8 cellular contexts compared by ENCODE assay signal in the genomic region with DNA sequence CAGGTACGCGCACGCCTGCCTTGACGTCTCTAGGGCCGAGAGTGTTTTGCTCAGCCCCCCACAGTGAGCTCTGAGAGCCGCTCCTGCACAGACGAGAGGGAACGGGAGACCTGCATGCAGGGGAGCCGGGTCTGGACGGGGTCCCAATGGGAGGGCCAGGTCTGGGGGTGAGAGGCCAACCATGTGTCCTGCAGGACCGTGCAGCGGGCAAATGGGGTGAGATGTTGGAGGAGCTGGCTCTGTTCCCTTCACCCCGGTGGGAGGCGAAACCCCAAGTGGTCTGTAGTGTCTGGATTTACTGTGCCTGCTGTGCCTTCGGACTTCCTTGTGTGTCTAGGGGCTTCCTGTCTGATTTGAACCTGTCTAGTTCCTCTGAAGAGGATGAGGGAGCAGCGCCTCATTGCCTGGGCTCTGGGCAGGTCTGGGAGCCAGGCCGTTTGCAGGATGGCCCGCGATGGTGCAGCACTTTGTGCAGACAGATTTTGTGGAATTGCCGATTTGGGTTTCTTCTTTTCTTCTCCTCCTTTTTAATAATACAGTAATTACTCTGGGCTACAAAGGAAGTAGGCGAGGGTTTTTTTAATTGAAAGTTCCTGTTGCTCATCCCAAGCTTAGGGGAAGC. TPM values are rescaled to one million over a fixed set of nuclear protein-coding genes. Genes with fewer than 3 reads are reported as not detected.
DNase-seq lines count a peak whose midpoint lies in the region; FAIRE-seq lines count a peak whose summit lies in the region.

No MANE protein-coding gene starts in this region.

- peak overlapping the region; percentile 92 for H3K27ac Mint-ChIP-seq in activated naive CD4-positive, alpha-beta T cell treated with anti-CD3 and anti-CD28 coated beads for 36 hours
- peak overlapping the region; percentile 93 for H3K27ac Mint-ChIP-seq in activated T-helper 1 cell treated with anti-CD3 and anti-CD28 coated beads, Interleukin-12 subunit alpha, Interleukin-12 subunit beta, Interleukin-2, Interleukin-4 antibody, amounts not matched to agents 30 ng/mL and 10 ng/mL and 1 ng/mL, durations not matched to agents 14 hours and 24 hours and 36 hours
- H3K27ac Mint-ChIP-seq in immature natural killer cell = peak overlapping the region; percentile 96 to 100 (median 99)

- H3K4me3 Mint-ChIP-seq in activated naive CD4-positive, alpha-beta T cell treated with anti-CD3 and anti-CD28 coated beads for 36 hours = peak overlapping the region; percentile 91
- peak overlapping the region; percentile 95 for H3K4me3 Mint-ChIP-seq in activated T-helper 1 cell treated with anti-CD3 and anti-CD28 coated beads, Interleukin-12 subunit alpha, Interleukin-12 subunit beta, Interleukin-2, Interleukin-4 antibody, amounts not matched to agents 30 ng/mL and 10 ng/mL and 1 ng/mL, durations not matched to agents 14 hours and 24 hours and 36 hours
- H3K4me3 Mint-ChIP-seq in immature natural killer cell = peak overlapping the region; percentile 92 to 97 (median 96)

- H3K27ac ChIP-seq in temporal lobe (ENCODE audit: low read depth, low read length) = peak overlapping the region; percentile 74

- H3K36me3 Mint-ChIP-seq in activated naive CD4-positive, alpha-beta T cell treated with anti-CD3 and anti-CD28 coated beads for 36 hours (ENCODE audit: low read depth) = peaks cover 4% of the 10 kb centered on the region
- peaks cover 11% of the 10 kb centered on the region for H3K36me3 Mint-ChIP-seq in activated T-helper 1 cell treated with anti-CD3 and anti-CD28 coated beads, Interleukin-12 subunit alpha, Interleukin-12 subunit beta, Interleukin-2, Interleukin-4 antibody, amounts not matched to agents 30 ng/mL and 10 ng/mL and 1 ng/mL, durations not matched to agents 14 hours and 24 hours and 36 hours (ENCODE audit: low read depth)
- H3K36me3 Mint-ChIP-seq in immature natural killer cell = no peaks in the 10 kb centered on the region

- CTCF ChIA-PET in activated naive CD4-positive, alpha-beta T cell treated with anti-CD3 and anti-CD28 coated beads for 36 hours (lab: Charles Lee) = interaction anchor here (0.6 to 2.1 kb wide), 3 partner anchors 15 to 282 kb away, joined by 3 to 10 read pairs (median 3); no protein-coding TSS in a partner anchor

- H3K27me3 Mint-ChIP-seq in activated naive CD4-positive, alpha-beta T cell treated with anti-CD3 and anti-CD28 coated beads for 36 hours (ENCODE audit: low read depth) = no peaks in the 10 kb centered on the region
- no peaks in the 10 kb centered on the region for H3K27me3 Mint-ChIP-seq in activated T-helper 1 cell treated with anti-CD3 and anti-CD28 coated beads, Interleukin-12 subunit alpha, Interleukin-12 subunit beta, Interleukin-2, Interleukin-4 antibody, amounts not matched to agents 30 ng/mL and 10 ng/mL and 1 ng/mL, durations not matched to agents 14 hours and 24 hours and 36 hours (ENCODE audit: insufficient read depth)
- H3K27me3 Mint-ChIP-seq in immature natural killer cell (ENCODE audit: low read depth in 3 of 3) = peaks cover 37 to 44% (median 41%) of the 10 kb centered on the region in 3 donors

- peaks cover 31% of the 10 kb centered on the region for H3K4me1 Mint-ChIP-seq in activated naive CD4-positive, alpha-beta T cell treated with anti-CD3 and anti-CD28 coated beads for 36 hours (ENCODE audit: low read depth)
- H3K4me1 Mint-ChIP-seq in activated T-helper 1 cell treated with anti-CD3 and anti-CD28 coated beads, Interleukin-12 subunit alpha, Interleukin-12 subunit beta, Interleukin-2, Interleukin-4 antibody, amounts not matched to agents 30 ng/mL and 10 ng/mL and 1 ng/mL, durations not matched to agents 14 hours and 24 hours and 36 hours (ENCODE audit: low read depth) = peaks cover 24% of the 10 kb centered on the region
- peaks cover 30 to 41% of the 10 kb centered on the region in 2 donors for H3K4me1 Mint-ChIP-seq in immature natural killer cell

- H3K9me3 Mint-ChIP-seq in activated naive CD4-positive, alpha-beta T cell treated with anti-CD3 and anti-CD28 coated beads for 36 hours = no peaks in the 10 kb centered on the region
- no peaks in the 10 kb centered on the region for H3K9me3 Mint-ChIP-seq in activated T-helper 1 cell treated with anti-CD3 and anti-CD28 coated beads, Interleukin-12 subunit alpha, Interleukin-12 subunit beta, Interleukin-2, Interleukin-4 antibody, amounts not matched to agents 30 ng/mL and 10 ng/mL and 1 ng/mL, durations not matched to agents 14 hours and 24 hours and 36 hours
- H3K9me3 Mint-ChIP-seq in immature natural killer cell = no peaks in the 10 kb centered on the region

- no peak for FAIRE-seq in GM19239 (lab: Jason Lieb, UNC)

- DNase-seq in activated naive CD4-positive, alpha-beta T cell treated with anti-CD3 and anti-CD28 coated beads for 36 hours = no peak
- DNase-seq in activated naive CD4-positive, alpha-beta T cell treated with anti-CD3 and anti-CD28 coated beads, Interleukin-2, amount 50 U/mL, for 16 hours = no peak
- DNase-seq in activated T-helper 1 cell treated with anti-CD3 and anti-CD28 coated beads, Interleukin-12 subunit alpha, Interleukin-12 subunit beta, Interleukin-2, Interleukin-4 antibody, amounts not matched to agents 30 ng/mL and 10 ng/mL and 1 ng/mL, durations not matched to agents 14 hours and 24 hours and 36 hours (ENCODE audit: low spot score) = no peak
- peak in 2 of 3 donors; percentile 36 to 47 for DNase-seq in immature natural killer cell
- DNase-seq in pons (ENCODE audit: low spot score) = no peak
- DNase-seq in GM19239 (ENCODE audit: insufficient read length, low spot score) = no peak
- DNase-seq in DMS114 treated with DMSO at 0.1 percent for 48 hours (lab: John Stamatoyannopoulos, UW; ENCODE audit: unreplicated experiment) = no peak

- intact Hi-C loops in activated naive CD4-positive, alpha-beta T cell treated with anti-CD3 and anti-CD28 coated beads for 36 hours (cut with micrococcal nuclease) = loop anchor here (1.0 kb wide), 4 partner anchors 14 to 153 kb away; partner anchors contain the start of genes ADAT3, IZUMO4, MOB3A and SCAMP4
- intact Hi-C loops in activated T-helper 1 cell treated with anti-CD3 and anti-CD28 coated beads, Interleukin-12 subunit alpha, Interleukin-12 subunit beta, Interleukin-2, Interleukin-4 antibody, amounts not matched to agents 30 ng/mL and 10 ng/mL and 1 ng/mL, durations not matched to agents 14 hours and 24 hours and 36 hours (cut with micrococcal nuclease) = loop anchor here (2.0 kb wide), 2 partner anchors 76 to 486 kb away; no protein-coding TSS in a partner anchor

RNA-seq across cellular contexts. Expression of gene CSNK1G2, which starts 2.1 kb away (rescaled TPM):
- 10 to 100 TPM; 50.6 to 51.0 TPM for total RNA-seq in activated naive CD4-positive, alpha-beta T cell treated with anti-CD3 and anti-CD28 coated beads for 36 hours
- 95.2 and 101 TPM in 2 replicates for total RNA-seq in activated T-helper 1 cell treated with anti-CD3 and anti-CD28 coated beads, Interleukin-12 subunit alpha, Interleukin-12 subunit beta, Interleukin-2, Interleukin-4 antibody, amounts not matched to agents 30 ng/mL and 10 ng/mL and 1 ng/mL, durations not matched to agents 14 hours and 24 hours and 36 hours
- 10 to 100 TPM; 18.0 to 35.4 (median 21.8) TPM for polyA plus RNA-seq in immature natural killer cell
- total RNA-seq in temporal lobe = 30.2 TPM

RNA-seq across cellular contexts. Expression of gene ADAT3, which starts 37.8 kb away (rescaled TPM):
- 1 to 10 TPM; 3.0 to 3.4 TPM for total RNA-seq in activated naive CD4-positive, alpha-beta T cell treated with anti-CD3 and anti-CD28 coated beads for 36 hours
- 8.4 and 9.6 TPM in 2 replicates for total RNA-seq in activated T-helper 1 cell treated with anti-CD3 and anti-CD28 coated beads, Interleukin-12 subunit alpha, Interleukin-12 subunit beta, Interleukin-2, Interleukin-4 antibody, amounts not matched to agents 30 ng/mL and 10 ng/mL and 1 ng/mL, durations not matched to agents 14 hours and 24 hours and 36 hours
- polyA plus RNA-seq in immature natural killer cell = 10 to 100 TPM in 1 of 3 donors, 1 to 10 TPM in 2; 2.1 to 10.0 (median 4.3) TPM
- 0.74 TPM for total RNA-seq in temporal lobe

RNA-seq across cellular contexts. Expression of gene SCAMP4, which starts 37.8 kb away (rescaled TPM):
- 10 to 100 TPM; 12.1 to 14.5 TPM for total RNA-seq in activated naive CD4-positive, alpha-beta T cell treated with anti-CD3 and anti-CD28 coated beads for 36 hours
- 38.0 and 41.5 TPM in 2 replicates for total RNA-seq in activated T-helper 1 cell treated with anti-CD3 and anti-CD28 coated beads, Interleukin-12 subunit alpha, Interleukin-12 subunit beta, Interleukin-2, Interleukin-4 antibody, amounts not matched to agents 30 ng/mL and 10 ng/mL and 1 ng/mL, durations not matched to agents 14 hours and 24 hours and 36 hours
- polyA plus RNA-seq in immature natural killer cell = 10 to 100 TPM in 2 of 3 donors, 1 to 10 TPM in 1; 7.6 to 31.9 (median 22.6) TPM
- 22.1 TPM for total RNA-seq in temporal lobe

RNA-seq across cellular contexts. Expression of gene ABHD17A, which starts 57.7 kb away (rescaled TPM):
- total RNA-seq in activated naive CD4-positive, alpha-beta T cell treated with anti-CD3 and anti-CD28 coated beads for 36 hours = 10 to 100 TPM; 79.3 to 79.9 TPM
- total RNA-seq in activated T-helper 1 cell treated with anti-CD3 and anti-CD28 coated beads, Interleukin-12 subunit alpha, Interleukin-12 subunit beta, Interleukin-2, Interleukin-4 antibody, amounts not matched to agents 30 ng/mL and 10 ng/mL and 1 ng/mL, durations not matched to agents 14 hours and 24 hours and 36 hours = 115 TPM in 2 replicates
- polyA plus RNA-seq in immature natural killer cell = 100 to 1,000 TPM; 652 to 783 (median 741) TPM
- 22.6 TPM for total RNA-seq in temporal lobe

Comparison
In these comparisons a context has a peak if more than half of its experiments do, and no peak if none do; other contexts are left out.
1. DNase-seq: peak in immature natural killer cell (2 of 3); none in activated naive CD4-positive, alpha-beta T cell treated with anti-CD3 and anti-CD28 coated beads for 36 hours (single experiment), activated naive CD4-positive, alpha-beta T cell treated with anti-CD3 and anti-CD28 coated beads, Interleukin-2, amount 50 U/mL, for 16 hours (single experiment), activated T-helper 1 cell treated with anti-CD3 and anti-CD28 coated beads, Interleukin-12 subunit alpha, Interleukin-12 subunit beta, Interleukin-2, Interleukin-4 antibody, amounts not matched to agents 30 ng/mL and 10 ng/mL and 1 ng/mL, durations not matched to agents 14 hours and 24 hours and 36 hours (single experiment), pons (single experiment), GM19239 (single experiment) and DMS114 treated with DMSO at 0.1 percent for 48 hours (single experiment).
2. Peak in every context shown above with its lines, with median percentiles within 50 percentile points of each other: H3K27ac Mint-ChIP-seq and H3K4me3 Mint-ChIP-seq.